ENCODE assay signal across 24 cellular contexts in the genomic region with DNA sequence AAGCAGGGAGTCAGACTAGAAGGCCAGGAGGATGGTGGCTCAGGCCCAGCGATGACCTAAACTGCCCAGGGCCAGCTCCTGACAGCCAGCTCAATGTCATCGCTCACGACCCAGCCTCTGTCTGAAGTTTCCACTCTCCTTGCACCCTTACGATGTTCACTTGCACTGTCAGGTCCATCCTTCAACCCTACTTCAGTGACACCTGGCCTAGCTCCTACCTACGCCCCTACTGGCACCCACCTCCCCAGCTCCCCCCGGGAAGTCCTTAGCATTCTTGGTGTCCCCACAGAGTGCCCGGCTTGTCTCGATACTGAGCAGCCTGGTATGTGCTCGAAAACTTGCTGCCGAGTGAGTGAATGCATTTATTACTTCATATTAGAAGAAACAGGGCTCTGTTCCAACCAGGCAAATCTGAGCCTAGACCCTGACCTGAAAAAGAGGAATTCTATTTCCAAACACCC. TPM values are rescaled to one million over a fixed set of nuclear protein-coding genes. Genes with fewer than 3 reads are reported as not detected.
DNase-seq lines count a peak whose midpoint lies in the region; ATAC-seq and TF ChIP-seq lines count a peak whose summit lies in the region.
"Had no signal": no experiment of that assay in that cellular context is flagged by ENCODE, and none has a peak within 500 bp of the region (broad histone marks: within the 10 kb centered on the region; RNA-seq: fewer than 3 reads in every experiment).

No MANE protein-coding gene starts in this region.

- H3K9me3 Mint-ChIP-seq in neural crest cell (no peaks in the 10 kb centered on the region), Caco-2 (ENCODE audit: unreplicated experiment) (no peaks in the 10 kb centered on the region)
- no peaks in the 10 kb centered on the region for H3K9me3 Mint-ChIP-seq in activated CD4-positive, alpha-beta T cell treated with anti-CD3 and anti-CD28 coated beads for 36 hours (ENCODE audit: low read depth)
- H3K9me3 Mint-ChIP-seq: activated B cell treated with CpG ODN at 0.5 μM for 24 hours; CD4-positive, alpha-beta T cell; naive B cell had no signal

- H3K9ac ChIP-seq in stomach smooth muscle (ENCODE audit: low read length in 2 of 2): peak overlapping the region in 1 of 2 donors; percentile 16
- H3K9ac ChIP-seq: KMS-11 had no signal

- H3K9me3 ChIP-seq in stomach smooth muscle (ENCODE audit: control insufficient read depth in 2 of 2, low read length in 2 of 2) (no peaks in the 10 kb centered on the region), Caco-2 (no peaks in the 10 kb centered on the region)
- H3K9me3 ChIP-seq: breast epithelium, uterus had no signal

- TF ChIP-seq CTCF in neural crest cell (conservative IDR thresholded peaks at IDR 0.05) (no peak), Caco-2 (IDR thresholded peaks at IDR 0.05; ENCODE audit: insufficient read depth in 1 of 2, low read depth in 1 of 2, low read length in 1 of 2, severe bottlenecking in 1 of 2, unreplicated experiment in 1 of 2) (no peak)

- H3K27me3 ChIP-seq in stomach smooth muscle (ENCODE audit: control insufficient read depth in 1 of 2, insufficient read depth in 2 of 2, low read length in 2 of 2) (peaks cover 0 to 4% of the 10 kb centered on the region in 2 donors), Caco-2 (replicated peaks; ENCODE audit: control insufficient read depth, insufficient read depth, low read length) (no peaks in the 10 kb centered on the region)
- H3K27me3 ChIP-seq: breast epithelium, uterus had no signal

- H3K4me3 Mint-ChIP-seq in neural crest cell (no peak overlapping the region), Caco-2 (ENCODE audit: unreplicated experiment) (no peak overlapping the region)
- no peak overlapping the region for H3K4me3 Mint-ChIP-seq in activated CD4-positive, alpha-beta T cell treated with anti-CD3 and anti-CD28 coated beads for 36 hours
- H3K4me3 Mint-ChIP-seq: activated B cell treated with CpG ODN at 0.5 μM for 24 hours; activated CD8-positive, alpha-beta T cell treated with anti-CD3 and anti-CD28 coated beads, Interleukin-2, amount 10 ng/mL, durations not matched to agents 7 days and 5 days; activated naive CD8-positive, alpha-beta T cell; CD4-positive, alpha-beta T cell; naive B cell had no signal

- intact Hi-C loops in Right ventricle myocardium superior (cut with DNase I): no loop called here
- intact Hi-C loops in Caco-2 (cut with micrococcal nuclease; ENCODE audit: unreplicated experiment): no loop called here
- intact Hi-C loops in activated CD4-positive, alpha-beta T cell treated with anti-CD3 and anti-CD28 coated beads for 36 hours (cut with DNase I, micrococcal nuclease): no loop called here

- no peaks in the 10 kb centered on the region for H3K36me3 ChIP-seq in stomach smooth muscle (ENCODE audit: control insufficient read depth in 2 of 2, insufficient read depth in 2 of 2, low read length in 2 of 2)
- no peaks in the 10 kb centered on the region for H3K36me3 ChIP-seq in Caco-2 (ENCODE audit: control insufficient read depth, insufficient read depth, low read length)
- H3K36me3 ChIP-seq: breast epithelium, uterus had no signal

- BruUV-seq in Caco-2 (replicated peaks; lab: Mats Ljungman, UMichigan): no TSS peak

- H3K4me3 ChIP-seq in stomach smooth muscle (ENCODE audit: low read length in 2 of 2) (peak overlapping the region in 1 of 2 donors; percentile 55), Caco-2 (ENCODE audit: low read depth, low read length) (no peak overlapping the region)
- H3K4me3 ChIP-seq: breast epithelium, uterus had no signal

- POLR2A ChIA-PET in Caco-2 (lab: Charles Lee): no interaction called here
- POLR2A ChIA-PET in activated CD4-positive, alpha-beta T cell treated with anti-CD3 and anti-CD28 coated beads for 36 hours (lab: Charles Lee): no interaction called here

- H3K4me1 Mint-ChIP-seq in neural crest cell: peaks cover 10% of the 10 kb centered on the region
- H3K4me1 Mint-ChIP-seq in Caco-2 (ENCODE audit: low read depth, unreplicated experiment): no peaks in the 10 kb centered on the region
- no peaks in the 10 kb centered on the region for H3K4me1 Mint-ChIP-seq in activated CD4-positive, alpha-beta T cell treated with anti-CD3 and anti-CD28 coated beads for 36 hours
- H3K4me1 Mint-ChIP-seq: activated B cell treated with CpG ODN at 0.5 μM for 24 hours had no signal

- peaks cover 25% of the 10 kb centered on the region for H3K4me1 ChIP-seq in stomach smooth muscle (ENCODE audit: control insufficient read depth, insufficient read depth, low read length)
- H3K4me1 ChIP-seq in Caco-2: no peaks in the 10 kb centered on the region
- H3K4me1 ChIP-seq: breast epithelium, uterus had no signal

- DNase-seq in Right ventricle myocardium superior (peak; percentile 77), neural crest cell (ENCODE audit: low read depth, low spot score) (no peak), Caco-2 (no peak)
- no peak for DNase-seq in activated CD4-positive, alpha-beta T cell treated with anti-CD3 and anti-CD28 coated beads for 36 hours
- DNase-seq: activated B cell treated with CpG ODN at 0.5 μM for 24 hours; activated CD8-positive, alpha-beta T cell treated with anti-CD3 and anti-CD28 coated beads, Interleukin-2, amount 10 ng/mL, durations not matched to agents 7 days and 5 days; CD4-positive, alpha-beta T cell; erythroblast; naive B cell; NCI-H1048; NCI-H2081 treated with DMSO at 0.1 percent for 48 hours; NCI-H510A treated with DMSO at 0.1 percent for 48 hours; SIG-M5; stimulated activated naive CD4-positive, alpha-beta T cell; uterus had no signal

- H3K27me3 Mint-ChIP-seq in neural crest cell (ENCODE audit: low read depth) (no peaks in the 10 kb centered on the region), Caco-2 (ENCODE audit: insufficient read depth, unreplicated experiment) (no peaks in the 10 kb centered on the region)
- peaks cover 14% of the 10 kb centered on the region for H3K27me3 Mint-ChIP-seq in activated CD4-positive, alpha-beta T cell treated with anti-CD3 and anti-CD28 coated beads for 36 hours

- H3K27ac Mint-ChIP-seq in neural crest cell (ENCODE audit: unreplicated experiment) (peak overlapping the region; percentile 27), Caco-2 (ENCODE audit: unreplicated experiment) (no peak overlapping the region)
- H3K27ac Mint-ChIP-seq in activated CD4-positive, alpha-beta T cell treated with anti-CD3 and anti-CD28 coated beads for 36 hours: no peak overlapping the region
- H3K27ac Mint-ChIP-seq: activated B cell treated with CpG ODN at 0.5 μM for 24 hours; activated CD8-positive, alpha-beta T cell treated with anti-CD3 and anti-CD28 coated beads, Interleukin-2, amount 10 ng/mL, durations not matched to agents 7 days and 5 days; activated naive CD8-positive, alpha-beta T cell; CD4-positive, alpha-beta T cell had no signal

- peak overlapping the region; percentile 76 for H3K27ac ChIP-seq in stomach smooth muscle (ENCODE audit: low read length)
- H3K27ac ChIP-seq: KMS-11, uterus had no signal

- CTCF ChIA-PET in Caco-2 (lab: Charles Lee): no interaction called here
- CTCF ChIA-PET in activated CD4-positive, alpha-beta T cell treated with anti-CD3 and anti-CD28 coated beads for 36 hours (lab: Charles Lee): no interaction called here

- H3K36me3 Mint-ChIP-seq in neural crest cell (ENCODE audit: low read depth) (no peaks in the 10 kb centered on the region), Caco-2 (ENCODE audit: insufficient read depth, unreplicated experiment) (no peaks in the 10 kb centered on the region)
- H3K36me3 Mint-ChIP-seq in activated CD4-positive, alpha-beta T cell treated with anti-CD3 and anti-CD28 coated beads for 36 hours (ENCODE audit: low read depth): no peaks in the 10 kb centered on the region
- H3K36me3 Mint-ChIP-seq: activated naive CD8-positive, alpha-beta T cell; naive B cell had no signal

- ATAC-seq in SK-N-SH treated with all-trans-retinoic acid at 6 μM for 48 hours (peak; percentile 32; the same call in 2 of the 3 replicates), Right ventricle myocardium superior (ENCODE audit: poor library complexity) (peak; percentile 77), GM21529 (IDR thresholded peaks at IDR 0.05; ENCODE audit: unreplicated experiment) (no peak), GM18867 (IDR thresholded peaks at IDR 0.05; ENCODE audit: unreplicated experiment) (no peak)
- no peak for ATAC-seq in activated CD4-positive, alpha-beta T cell treated with anti-CD3 and anti-CD28 coated beads for 36 hours
- ATAC-seq: activated CD8-positive, alpha-beta T cell treated with anti-CD3 and anti-CD28 coated beads, Interleukin-2, amount 10 ng/mL, durations not matched to agents 7 days and 5 days had no signal

TF ChIP-seq in SK-N-SH treated with all-trans-retinoic acid at 6 μM for 48 hours, 23 proteins besides CTCF, POLR2A, EP300 and RAD21:
- TF ChIP-seq, protein P1, sequence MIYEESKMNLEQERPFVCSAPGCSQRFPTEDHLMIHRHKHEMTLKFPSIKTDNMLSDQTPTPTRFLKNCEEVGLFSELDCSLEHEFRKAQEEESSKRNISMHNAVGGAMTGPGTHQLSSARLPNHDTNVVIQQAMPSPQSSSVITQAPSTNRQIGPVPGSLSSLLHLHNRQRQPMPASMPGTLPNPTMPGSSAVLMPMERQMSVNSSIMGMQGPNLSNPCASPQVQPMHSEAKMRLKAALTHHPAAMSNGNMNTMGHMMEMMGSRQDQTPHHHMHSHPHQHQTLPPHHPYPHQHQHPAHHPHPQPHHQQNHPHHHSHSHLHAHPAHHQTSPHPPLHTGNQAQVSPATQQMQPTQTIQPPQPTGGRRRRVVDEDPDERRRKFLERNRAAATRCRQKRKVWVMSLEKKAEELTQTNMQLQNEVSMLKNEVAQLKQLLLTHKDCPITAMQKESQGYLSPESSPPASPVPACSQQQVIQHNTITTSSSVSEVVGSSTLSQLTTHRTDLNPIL (CRISPR knock-in tag; IDR thresholded peaks at IDR 0.05; ENCODE audit: low read depth): no peak
- no peak for TF ChIP-seq ESRRG (CRISPR knock-in tag; IDR thresholded peaks at IDR 0.05)

RNA-seq across cellular contexts. Expression of a gene that starts 29.7 kb away (rescaled TPM):
- total RNA-seq in Right ventricle myocardium superior: not detected
- total RNA-seq in neural crest cell: not detected in 2 replicates
- not detected in 2 replicates for total RNA-seq in Caco-2 (2022)
- not detected for total RNA-seq in activated CD4-positive, alpha-beta T cell treated with anti-CD3 and anti-CD28 coated beads for 36 hours
- total RNA-seq: activated B cell treated with CpG ODN at 0.5 μM for 24 hours; activated CD8-positive, alpha-beta T cell treated with anti-CD3 and anti-CD28 coated beads, Interleukin-2, amount 10 ng/mL, durations not matched to agents 7 days and 5 days; CD4-positive, alpha-beta T cell; pulmonary artery endothelial cell; T-helper 2 cell treated with Interferon-gamma antibody and Interleukin-4, amounts not matched to agents 100 ng/mL and 5 ng/mL, for 36 hours; uterus had no signal

RNA-seq across cellular contexts. Expression of a gene that starts 40.2 kb away (rescaled TPM):
- 20.3 TPM for total RNA-seq in Right ventricle myocardium superior
- 47.4 and 51.7 TPM in 2 replicates for total RNA-seq in neural crest cell
- 0.49 TPM in 1 of 2 replicates, not detected in the other for total RNA-seq in Caco-2 (2022)
- total RNA-seq in activated CD4-positive, alpha-beta T cell treated with anti-CD3 and anti-CD28 coated beads for 36 hours: not detected
- total RNA-seq: activated B cell treated with CpG ODN at 0.5 μM for 24 hours; activated CD8-positive, alpha-beta T cell treated with anti-CD3 and anti-CD28 coated beads, Interleukin-2, amount 10 ng/mL, durations not matched to agents 7 days and 5 days; CD4-positive, alpha-beta T cell; pulmonary artery endothelial cell; T-helper 2 cell treated with Interferon-gamma antibody and Interleukin-4, amounts not matched to agents 100 ng/mL and 5 ng/mL, for 36 hours had no signal

Comparison
In these comparisons a context has a peak if more than half of its experiments do, and no peak if none do; other contexts are left out.
1. ATAC-seq: peak in SK-N-SH treated with all-trans-retinoic acid at 6 μM for 48 hours (single experiment) and Right ventricle myocardium superior (single experiment); none in GM21529 (single experiment), GM18867 (single experiment) and activated CD4-positive, alpha-beta T cell treated with anti-CD3 and anti-CD28 coated beads for 36 hours (single experiment).
2. RNA of a gene that starts 40.2 kb away (total RNA-seq): 47.4 to 51.7 TPM in neural crest cell and 20.3 TPM in Right ventricle myocardium superior (single experiment); 0.49 TPM in Caco-2 and not detected in activated CD4-positive, alpha-beta T cell treated with anti-CD3 and anti-CD28 coated beads for 36 hours; every median in the first group is over 10 times any median in the second.